ENCODE assay signal across 8 cellular contexts in the genomic region with DNA sequence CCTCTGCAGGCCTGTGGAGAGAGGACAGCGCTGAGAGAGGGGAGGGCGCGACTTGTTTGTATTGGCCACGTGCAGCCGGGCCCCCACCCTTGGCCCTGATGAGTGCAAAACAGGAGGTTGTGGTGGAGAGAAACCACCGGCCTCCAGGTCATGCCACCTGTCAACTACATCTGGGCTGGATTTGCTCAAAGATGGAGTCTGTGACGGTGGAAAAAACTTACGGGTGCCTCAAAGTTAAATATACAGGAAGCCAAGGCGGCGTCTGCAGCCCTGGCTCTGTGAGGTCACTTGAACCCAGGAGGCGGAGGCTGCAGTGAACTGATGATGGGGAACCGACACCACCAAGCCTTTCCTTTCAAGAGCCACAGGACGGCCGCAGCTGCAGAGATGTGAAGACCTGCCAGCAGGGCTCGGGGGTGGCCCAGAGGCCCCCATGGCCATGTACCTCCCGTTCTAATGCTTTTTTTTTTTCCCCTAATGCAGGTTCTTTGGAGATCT. TPM values are rescaled to one million over a fixed set of nuclear protein-coding genes. Genes with fewer than 3 reads are reported as not detected.
DNase-seq lines count a peak whose midpoint lies in the region; ATAC-seq lines count a peak whose summit lies in the region.

No MANE protein-coding gene starts in this region.

- peaks cover 5% of the 10 kb centered on the region for H3K4me1 Mint-ChIP-seq in activated T-helper 17 cell treated with anti-CD3 and anti-CD28 coated beads, Interleukin-2, amount 50 U/mL, for 72 hours
- peaks cover 21% of the 10 kb centered on the region for H3K4me1 Mint-ChIP-seq in stimulated activated naive CD8-positive, alpha-beta T cell treated with anti-CD3 and anti-CD28 coated beads, Interleukin-15, Interleukin-2, amounts not matched to agents 100 ng/mL and 50 ng/mL, for 24 hours (ENCODE audit: low read depth)

- peak overlapping the region; percentile 33 for H3K4me3 Mint-ChIP-seq in activated T-helper 17 cell treated with anti-CD3 and anti-CD28 coated beads, Interleukin-2, amount 50 U/mL, for 72 hours
- H3K4me3 Mint-ChIP-seq in stimulated activated naive CD8-positive, alpha-beta T cell treated with anti-CD3 and anti-CD28 coated beads, Interleukin-15, Interleukin-2, amounts not matched to agents 100 ng/mL and 50 ng/mL, for 24 hours: no peak overlapping the region

- no peaks in the 10 kb centered on the region for H3K9me3 Mint-ChIP-seq in activated T-helper 17 cell treated with anti-CD3 and anti-CD28 coated beads, Interleukin-2, amount 50 U/mL, for 72 hours
- no peaks in the 10 kb centered on the region for H3K9me3 Mint-ChIP-seq in stimulated activated naive CD8-positive, alpha-beta T cell treated with anti-CD3 and anti-CD28 coated beads, Interleukin-15, Interleukin-2, amounts not matched to agents 100 ng/mL and 50 ng/mL, for 24 hours

- no peak overlapping the region for H3K27ac Mint-ChIP-seq in activated T-helper 17 cell treated with anti-CD3 and anti-CD28 coated beads, Interleukin-2, amount 50 U/mL, for 72 hours
- peak overlapping the region; percentile 31 for H3K27ac Mint-ChIP-seq in stimulated activated naive CD8-positive, alpha-beta T cell treated with anti-CD3 and anti-CD28 coated beads, Interleukin-15, Interleukin-2, amounts not matched to agents 100 ng/mL and 50 ng/mL, for 24 hours

- no peaks in the 10 kb centered on the region for H3K36me3 Mint-ChIP-seq in activated T-helper 17 cell treated with anti-CD3 and anti-CD28 coated beads, Interleukin-2, amount 50 U/mL, for 72 hours (ENCODE audit: low read depth)
- no peaks in the 10 kb centered on the region for H3K36me3 Mint-ChIP-seq in stimulated activated naive CD8-positive, alpha-beta T cell treated with anti-CD3 and anti-CD28 coated beads, Interleukin-15, Interleukin-2, amounts not matched to agents 100 ng/mL and 50 ng/mL, for 24 hours (ENCODE audit: low read depth)

- H3K27me3 Mint-ChIP-seq in activated T-helper 17 cell treated with anti-CD3 and anti-CD28 coated beads, Interleukin-2, amount 50 U/mL, for 72 hours: no peaks in the 10 kb centered on the region
- H3K27me3 Mint-ChIP-seq in stimulated activated naive CD8-positive, alpha-beta T cell treated with anti-CD3 and anti-CD28 coated beads, Interleukin-15, Interleukin-2, amounts not matched to agents 100 ng/mL and 50 ng/mL, for 24 hours: no peaks in the 10 kb centered on the region

- ATAC-seq in HG03460 (IDR thresholded peaks at IDR 0.05; ENCODE audit: unreplicated experiment): peak; percentile 71
- peak; percentile 52 for ATAC-seq in activated T-helper 17 cell treated with anti-CD3 and anti-CD28 coated beads, Interleukin-2, amount 50 U/mL, for 72 hours (replicated peaks)

- peak; percentile 54 for DNase-seq in DMS 273 (lab: John Stamatoyannopoulos, UW; ENCODE audit: unreplicated experiment)
- DNase-seq in DMS 273 treated with DMSO at 0.1 percent for 48 hours (lab: John Stamatoyannopoulos, UW): no peak
- no peak for DNase-seq in NCI-H2196 treated with DMSO at 0.1 percent for 48 hours (lab: John Stamatoyannopoulos, UW; ENCODE audit: unreplicated experiment)
- DNase-seq in COLO829 (ENCODE audit: low spot score): no peak
- DNase-seq in NCI-H2196 (lab: John Stamatoyannopoulos, UW; ENCODE audit: unreplicated experiment): no peak

RNA-seq across cellular contexts. Expression of a gene that starts 15.6 kb away (rescaled TPM):
- under 1 TPM in 1 of 2 donors, not detected in 1; 0.35 TPM for total RNA-seq in activated T-helper 17 cell treated with anti-CD3 and anti-CD28 coated beads, Interleukin-2, amount 50 U/mL, for 72 hours

RNA-seq across cellular contexts. Expression of a gene that starts 46.5 kb away (rescaled TPM):
- total RNA-seq in activated T-helper 17 cell treated with anti-CD3 and anti-CD28 coated beads, Interleukin-2, amount 50 U/mL, for 72 hours: 10 to 100 TPM; 39.1 to 64.2 TPM
